Comparison of ENCODE assay signal across 8 cellular contexts in genomic region chr1:244964112-244964971, GRCh38.
DNase-seq lines count a peak whose midpoint lies in the region; ATAC-seq, FAIRE-seq and TF ChIP-seq lines count a peak whose summit lies in the region.

No MANE protein-coding gene starts in this region.

- H3K36me3 ChIP-seq in bronchial epithelial cell (ENCODE audit: control insufficient read depth, insufficient read depth, low read length) = no peaks in the 10 kb centered on the region
- H3K36me3 ChIP-seq in lung (ENCODE audit: control insufficient read depth in 2 of 2, insufficient read depth in 2 of 2, low read length in 2 of 2) = no peaks in the 10 kb centered on the region
- no peaks in the 10 kb centered on the region for H3K36me3 ChIP-seq in tibial artery

- H3K9me3 ChIP-seq in lung (ENCODE audit: control insufficient read depth in 2 of 2, insufficient read depth in 1 of 2, low read length in 1 of 2) = no peaks in the 10 kb centered on the region
- H3K9me3 ChIP-seq in tibial artery = no peaks in the 10 kb centered on the region

- peak overlapping the region; percentile 85 to 92 for H3K27ac ChIP-seq in lung (ENCODE audit: low read depth in 1 of 2, low read length in 1 of 2)
- peak overlapping the region; percentile 69 to 83 for H3K27ac ChIP-seq in tibial artery

- H3K4me3 ChIP-seq in bronchial epithelial cell (ENCODE audit: low read depth, low read length) = no peak overlapping the region
- H3K4me3 ChIP-seq in lung = no peak overlapping the region
- peak overlapping the region; percentile 7 to 30 for H3K4me3 ChIP-seq in tibial artery

- intact Hi-C loops in tibial artery (cut with DNase I; ENCODE audit: low total_unique reads) = no loop called here

- ATAC-seq in lung (ENCODE audit: insufficient read depth, low FRiP score) (peak; percentile 63), GM19467 (IDR thresholded peaks at IDR 0.05; ENCODE audit: unreplicated experiment) (no peak), HG03045 (IDR thresholded peaks at IDR 0.05; ENCODE audit: unreplicated experiment) (no peak)

- DNase-seq in GM04503 (ENCODE audit: low read depth) (peak; percentile 66), NCI-H2227 treated with DMSO at 0.1 percent for 48 hours (lab: John Stamatoyannopoulos, UW) (peak; percentile 54), bronchial epithelial cell (ENCODE audit: low read depth) (peak; percentile 16), lung (ENCODE audit: low spot score) (no peak), tibial artery (no peak), HuH-7.5 (ENCODE audit: low spot score) (no peak)

- FAIRE-seq in bronchial epithelial cell (lab: Jason Lieb, UNC) = no peak

- H3K4me1 ChIP-seq in lung (ENCODE audit: control insufficient read depth in 2 of 2, insufficient read depth in 2 of 2, low read length in 2 of 2) (peaks cover 3 to 9% of the 10 kb centered on the region in 2 donors), tibial artery (peaks cover 0 to 42% (median 31%) of the 10 kb centered on the region in 4 donors)

- no peak for TF ChIP-seq CTCF in bronchial epithelial cell (IDR thresholded peaks at IDR 0.05; ENCODE audit: insufficient read depth, low read length, severe bottlenecking)
- no peak for TF ChIP-seq CTCF in lung (IDR thresholded peaks at IDR 0.05; ENCODE audit: control extremely low read depth, extremely low read depth)
- TF ChIP-seq CTCF in tibial artery (IDR thresholded peaks at IDR 0.05) = no peak

- H3K27me3 ChIP-seq in bronchial epithelial cell (ENCODE audit: control insufficient read depth, insufficient read depth, low read length) = no peaks in the 10 kb centered on the region
- no peaks in the 10 kb centered on the region for H3K27me3 ChIP-seq in lung (ENCODE audit: control insufficient read depth, insufficient read depth)
- H3K27me3 ChIP-seq in tibial artery = no peaks in the 10 kb centered on the region

- WGBS in lung, 2 donors = 6 to 9% methylated on average over 11 of the region's 11 CpGs

Comparison
In these comparisons a context has a peak if more than half of its experiments do, and no peak if none do; other contexts are left out.
1. DNase-seq: peak in GM04503 (single experiment), NCI-H2227 treated with DMSO at 0.1 percent for 48 hours (single experiment) and bronchial epithelial cell (single experiment); none in lung (single experiment), tibial artery (0 of 2) and HuH-7.5 (single experiment).
2. H3K4me3 ChIP-seq: peak in tibial artery (2 of 2); none in bronchial epithelial cell (single experiment) and lung (single experiment).